ENCODE assay signal across 18 cellular contexts in the genomic region with DNA sequence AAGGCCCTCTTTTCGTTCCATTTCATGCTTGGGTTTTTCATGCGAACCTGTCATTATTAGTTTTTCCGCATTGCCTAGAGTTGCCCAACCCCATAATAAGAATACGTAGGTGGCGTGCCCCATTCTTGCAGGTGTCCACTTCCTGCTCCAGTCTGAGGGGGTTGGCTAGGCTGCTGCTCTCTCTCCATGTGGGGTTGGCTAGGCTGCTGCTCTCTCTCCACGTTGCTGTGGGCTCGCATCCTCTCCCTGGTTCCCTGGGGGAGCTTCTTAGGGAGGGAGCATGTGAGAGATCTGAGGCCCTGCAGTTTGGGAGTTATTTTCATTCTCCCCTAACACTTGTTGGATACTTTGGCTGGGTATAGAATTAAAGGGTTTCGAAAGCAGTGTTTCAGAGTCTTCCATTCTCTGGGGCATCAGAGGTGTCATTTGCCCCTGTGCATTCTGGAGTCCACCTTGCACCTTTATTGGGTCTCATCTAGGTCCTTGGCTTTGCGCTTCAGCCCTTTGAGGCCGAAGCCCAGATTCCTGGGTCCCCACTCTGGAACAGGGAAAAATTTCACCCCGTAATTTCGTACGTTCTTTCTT. TPM values are rescaled to one million over a fixed set of nuclear protein-coding genes. Genes with fewer than 3 reads are reported as not detected.
DNase-seq lines count a peak whose midpoint lies in the region; ATAC-seq and TF ChIP-seq lines count a peak whose summit lies in the region.
"Had no signal": no experiment of that assay in that cellular context is flagged by ENCODE, and none has a peak within 500 bp of the region (broad histone marks: within the 10 kb centered on the region; RNA-seq: fewer than 3 reads in every experiment).

No MANE protein-coding gene starts in this region.

- H3K27me3 Mint-ChIP-seq in activated naive CD4-positive, alpha-beta T cell treated with anti-CD3 and anti-CD28 coated beads, Interleukin-2, amount 50 U/mL, for 24 hours: no peaks in the 10 kb centered on the region
- H3K27me3 Mint-ChIP-seq in immature natural killer cell (ENCODE audit: low read depth in 3 of 3): peaks cover 6 to 25% (median 15%) of the 10 kb centered on the region in 3 donors
- H3K27me3 Mint-ChIP-seq in type B pancreatic cell: no peaks in the 10 kb centered on the region
- H3K27me3 Mint-ChIP-seq: activated CD4-positive, alpha-beta T cell treated with anti-CD3 and anti-CD28 coated beads, Interleukin-2, amount 10 ng/mL, durations not matched to agents 24 days and 14 days had no signal

- no peak overlapping the region for H3K27ac Mint-ChIP-seq in activated naive CD4-positive, alpha-beta T cell treated with anti-CD3 and anti-CD28 coated beads, Interleukin-2, amount 50 U/mL, for 24 hours
- H3K27ac Mint-ChIP-seq in immature natural killer cell (peak overlapping the region in 4 of 6 donors; percentile 42 to 78 (median 54)), type B pancreatic cell (peak overlapping the region; percentile 62)
- H3K27ac Mint-ChIP-seq: activated CD4-positive, alpha-beta T cell treated with anti-CD3 and anti-CD28 coated beads, Interleukin-2, amount 10 ng/mL, durations not matched to agents 24 days and 14 days had no signal

- ATAC-seq in GM21360 (IDR thresholded peaks at IDR 0.05; ENCODE audit: unreplicated experiment): no peak

- H3K4me1 Mint-ChIP-seq in activated naive CD4-positive, alpha-beta T cell treated with anti-CD3 and anti-CD28 coated beads, Interleukin-2, amount 50 U/mL, for 24 hours: peaks cover 54% of the 10 kb centered on the region
- peaks cover 73 to 89% of the 10 kb centered on the region in 2 donors for H3K4me1 Mint-ChIP-seq in immature natural killer cell
- no peaks in the 10 kb centered on the region for H3K4me1 Mint-ChIP-seq in type B pancreatic cell (ENCODE audit: unreplicated experiment)

- H3K27me3 ChIP-seq in H7 (ENCODE audit: control insufficient read depth, insufficient read depth, low read length) (no peaks in the 10 kb centered on the region), tibial nerve (no peaks in the 10 kb centered on the region)
- H3K27me3 ChIP-seq: neutrophil, right atrium auricular region had no signal

- peaks cover 12% of the 10 kb centered on the region for H3K36me3 ChIP-seq in H7 (replicated peaks; ENCODE audit: control insufficient read depth, insufficient read depth, low read length)
- H3K36me3 ChIP-seq in tibial nerve: peaks cover 0 to 71% (median 9%) of the 10 kb centered on the region in 3 donors

- TF ChIP-seq POLR2A in tibial nerve (IDR thresholded peaks at IDR 0.05): no peak

- H3K4me3 ChIP-seq in H7 (ENCODE audit: insufficient read depth, low read depth, low read length): no peak overlapping the region
- no peak overlapping the region for H3K4me3 ChIP-seq in tibial nerve
- H3K4me3 ChIP-seq: right atrium auricular region had no signal

- H3K9me3 ChIP-seq in tibial nerve: peaks cover 0 to 18% (median 3%) of the 10 kb centered on the region in 4 donors
- H3K9me3 ChIP-seq: neutrophil had no signal

- TF ChIP-seq EP300 in tibial nerve (IDR thresholded peaks at IDR 0.05): no peak

- H3K27ac ChIP-seq in tibial nerve: no peak overlapping the region
- H3K27ac ChIP-seq: right atrium auricular region had no signal

- 89 to 93% methylated on average over 13 of the region's 13 CpGs for WGBS in tibial nerve, 2 donors

- H3K4me3 Mint-ChIP-seq in activated naive CD4-positive, alpha-beta T cell treated with anti-CD3 and anti-CD28 coated beads, Interleukin-2, amount 50 U/mL, for 24 hours: peak overlapping the region; percentile 34
- H3K4me3 Mint-ChIP-seq in immature natural killer cell: peak overlapping the region in 1 of 5 donors; percentile 7
- H3K4me3 Mint-ChIP-seq in type B pancreatic cell: no peak overlapping the region
- H3K4me3 Mint-ChIP-seq: activated CD4-positive, alpha-beta T cell treated with anti-CD3 and anti-CD28 coated beads, Interleukin-2, amount 10 ng/mL, durations not matched to agents 24 days and 14 days had no signal

- DNase-seq in activated naive CD4-positive, alpha-beta T cell treated with Interleukin-2 at 50 U/mL for 16 hours: no peak
- DNase-seq in H7: peak; percentile 18
- no peak for DNase-seq in immature natural killer cell
- DNase-seq in type B pancreatic cell (ENCODE audit: extremely low spot score, unreplicated experiment): peak; percentile 39
- no peak for DNase-seq in NCI-H1092 treated with DMSO at 0.1 percent for 48 hours (lab: John Stamatoyannopoulos, UW)
- DNase-seq in tibial nerve (ENCODE audit: low spot score in 2 of 2): no peak
- DNase-seq: activated CD4-positive, alpha-beta T cell treated with anti-CD3 and anti-CD28 coated beads, Interleukin-2, amount 10 ng/mL, durations not matched to agents 24 days and 14 days; DMS53; foreskin fibroblast; GOT3; hypothalamus; kidney glomerular epithelial cell; NCI-H1048; NCI-H774 had no signal

- H3K9me3 Mint-ChIP-seq in activated naive CD4-positive, alpha-beta T cell treated with anti-CD3 and anti-CD28 coated beads, Interleukin-2, amount 50 U/mL, for 24 hours: peaks cover 5% of the 10 kb centered on the region
- H3K9me3 Mint-ChIP-seq in immature natural killer cell (peaks cover 0 to 5% (median 2%) of the 10 kb centered on the region in 6 donors), type B pancreatic cell (no peaks in the 10 kb centered on the region)

- TF ChIP-seq CTCF in type B pancreatic cell (conservative IDR thresholded peaks at IDR 0.05) (no peak), tibial nerve (IDR thresholded peaks at IDR 0.05) (no peak)

- H3K4me1 ChIP-seq in tibial nerve: peaks cover 0 to 67% (median 28%) of the 10 kb centered on the region in 4 donors

- H3K36me3 Mint-ChIP-seq in activated naive CD4-positive, alpha-beta T cell treated with anti-CD3 and anti-CD28 coated beads, Interleukin-2, amount 50 U/mL, for 24 hours: peaks cover 17% of the 10 kb centered on the region
- H3K36me3 Mint-ChIP-seq in immature natural killer cell: peaks cover 16 to 34% (median 18%) of the 10 kb centered on the region in 3 donors
- peaks cover 32% of the 10 kb centered on the region for H3K36me3 Mint-ChIP-seq in type B pancreatic cell

RNA-seq across cellular contexts. Expression of gene C1orf35, which starts 8.6 kb away (rescaled TPM):
- 38.9 and 45.7 TPM in 2 replicates for total RNA-seq in H7 (2014; rRNA removed; shearing (Covaris generic))
- polyA plus RNA-seq in immature natural killer cell: 10 to 100 TPM in 2 of 3 donors, 1 to 10 TPM in 1; 1.8 to 21.7 (median 16.6) TPM
- 16.9 and 23.3 TPM in 2 replicates for total RNA-seq in type B pancreatic cell (ENCODE audit: low replicate concordance)
- 10 to 100 TPM; 26.4 to 38.5 (median 27.1) TPM for total RNA-seq in tibial nerve

RNA-seq across cellular contexts. Expression of gene ARF1, which starts 12.0 kb away (rescaled TPM):
- 292 and 326 TPM in 2 replicates for total RNA-seq in H7 (2014; rRNA removed; shearing (Covaris generic))
- polyA plus RNA-seq in immature natural killer cell: 100 to 1,000 TPM; 533 to 916 (median 674) TPM
- 288 and 401 TPM in 2 replicates for total RNA-seq in type B pancreatic cell (ENCODE audit: low replicate concordance)
- 100 to 1,000 TPM; 251 to 311 (median 258) TPM for total RNA-seq in tibial nerve

RNA-seq across cellular contexts. Expression of gene MRPL55, which starts 14.6 kb away (rescaled TPM):
- 109 and 172 TPM in 2 replicates for total RNA-seq in H7 (2014; rRNA removed; shearing (Covaris generic))
- polyA plus RNA-seq in immature natural killer cell: 100 to 1,000 TPM; 125 to 230 (median 129) TPM
- total RNA-seq in type B pancreatic cell (ENCODE audit: low replicate concordance) (47.4 and 58.8 TPM in 2 replicates), tibial nerve (10 to 100 TPM; 68.7 to 83.7 (median 80.0) TPM)

RNA-seq across cellular contexts. Expression of gene GUK1, which starts 45.6 kb away (rescaled TPM):
- total RNA-seq in H7 (2014; rRNA removed; shearing (Covaris generic)): 216 and 224 TPM in 2 replicates
- polyA plus RNA-seq in immature natural killer cell: 100 to 1,000 TPM; 516 to 803 (median 763) TPM
- total RNA-seq in type B pancreatic cell (ENCODE audit: low replicate concordance): 133 and 174 TPM in 2 replicates
- 100 to 1,000 TPM; 501 to 540 (median 510) TPM for total RNA-seq in tibial nerve

RNA-seq across cellular contexts. Expression of gene GJC2, which starts 55.2 kb away (rescaled TPM):
- 1.7 TPM in 2 replicates for total RNA-seq in H7 (2014; rRNA removed; shearing (Covaris generic))
- polyA plus RNA-seq in immature natural killer cell: not detected
- 0.76 and 1.3 TPM in 2 replicates for total RNA-seq in type B pancreatic cell (ENCODE audit: low replicate concordance)
- 10 to 100 TPM in 2 of 4 donors, 1 to 10 TPM in 2; 6.9 to 15.1 (median 9.9) TPM for total RNA-seq in tibial nerve

Comparison
In these comparisons a context has a peak if more than half of its experiments do, and no peak if none do; other contexts are left out.
1. DNase-seq: peak in H7 (single experiment) and type B pancreatic cell (single experiment); none in activated naive CD4-positive, alpha-beta T cell treated with Interleukin-2 at 50 U/mL for 16 hours (single experiment), immature natural killer cell (0 of 3), NCI-H1092 treated with DMSO at 0.1 percent for 48 hours (single experiment) and tibial nerve (0 of 2).